In genomic region chr3:128590948-128591347, GRCh38 we compare ENCODE assay signal across 1 cellular context.
TF ChIP-seq lines count a peak whose summit lies in the region.

No MANE protein-coding gene starts in this region.

TF ChIP-seq in HepG2, 621 proteins besides CTCF, POLR2A, EP300 and RAD21 (continued from another document and continues in another):
- TF ChIP-seq ESRRA (CRISPR knock-in tag; IDR thresholded peaks at IDR 0.05; ENCODE audit: low read depth), result 0 out of 2 replicates have a peak, but pooled peaks have one; percentile 47
- TF ChIP-seq JUND (CRISPR knock-in tag; IDR thresholded peaks at IDR 0.05), result no peak
- no peak for TF ChIP-seq SMAD3 (CRISPR knock-in tag; IDR thresholded peaks at IDR 0.05)
- peak; percentile 32; the same call in 1 of the 2 replicates for TF ChIP-seq ATF2 (CRISPR knock-in tag; IDR thresholded peaks at IDR 0.05)
- no peak for TF ChIP-seq ZNF530 (CRISPR knock-in tag; IDR thresholded peaks at IDR 0.05; ENCODE audit: low read depth)
- no peak for TF ChIP-seq ZNF781 (CRISPR knock-in tag; IDR thresholded peaks at IDR 0.05; ENCODE audit: borderline replicate concordance, not compliant biosample characterization)
- no peak for TF ChIP-seq SRSF9 (IDR thresholded peaks at IDR 0.05; ENCODE audit: borderline replicate concordance, insufficient read depth, low read depth, low read length, poor library complexity, severe bottlenecking)
- TF ChIP-seq, protein P1, sequence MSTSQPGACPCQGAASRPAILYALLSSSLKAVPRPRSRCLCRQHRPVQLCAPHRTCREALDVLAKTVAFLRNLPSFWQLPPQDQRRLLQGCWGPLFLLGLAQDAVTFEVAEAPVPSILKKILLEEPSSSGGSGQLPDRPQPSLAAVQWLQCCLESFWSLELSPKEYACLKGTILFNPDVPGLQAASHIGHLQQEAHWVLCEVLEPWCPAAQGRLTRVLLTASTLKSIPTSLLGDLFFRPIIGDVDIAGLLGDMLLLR (CRISPR knock-in tag; IDR thresholded peaks at IDR 0.05), result no peak
- TF ChIP-seq, protein P2, sequence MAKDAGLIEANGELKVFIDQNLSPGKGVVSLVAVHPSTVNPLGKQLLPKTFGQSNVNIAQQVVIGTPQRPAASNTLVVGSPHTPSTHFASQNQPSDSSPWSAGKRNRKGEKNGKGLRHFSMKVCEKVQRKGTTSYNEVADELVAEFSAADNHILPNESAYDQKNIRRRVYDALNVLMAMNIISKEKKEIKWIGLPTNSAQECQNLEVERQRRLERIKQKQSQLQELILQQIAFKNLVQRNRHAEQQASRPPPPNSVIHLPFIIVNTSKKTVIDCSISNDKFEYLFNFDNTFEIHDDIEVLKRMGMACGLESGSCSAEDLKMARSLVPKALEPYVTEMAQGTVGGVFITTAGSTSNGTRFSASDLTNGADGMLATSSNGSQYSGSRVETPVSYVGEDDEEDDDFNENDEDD (CRISPR knock-in tag; IDR thresholded peaks at IDR 0.05; ENCODE audit: borderline replicate concordance), result 0 out of 2 replicates have a peak, but pooled peaks have one; percentile 20
- peak; percentile 53; the same call in 1 of the 2 replicates for TF ChIP-seq ZBTB33 (CRISPR knock-in tag; IDR thresholded peaks at IDR 0.05)
- no peak for TF ChIP-seq TOPORS (CRISPR knock-in tag; IDR thresholded peaks at IDR 0.05)
- TF ChIP-seq TIGD3 (CRISPR knock-in tag; IDR thresholded peaks at IDR 0.05; ENCODE audit: borderline replicate concordance), result no peak
- TF ChIP-seq RFXAP (CRISPR knock-in tag; IDR thresholded peaks at IDR 0.05; ENCODE audit: borderline replicate concordance), result peak; percentile 32; the same call in 1 of the 2 replicates
- no peak for TF ChIP-seq GZF1 (CRISPR knock-in tag; IDR thresholded peaks at IDR 0.05)
- peak; percentile 72 for TF ChIP-seq ZBTB38 (CRISPR knock-in tag; IDR thresholded peaks at IDR 0.05)
- TF ChIP-seq ZNF451 (CRISPR knock-in tag; IDR thresholded peaks at IDR 0.05), result peak; percentile 34; the same call in 1 of the 2 replicates
- no peak for TF ChIP-seq ZNF747 (CRISPR knock-in tag; IDR thresholded peaks at IDR 0.05; ENCODE audit: borderline replicate concordance)
- no peak for TF ChIP-seq MIER2 (CRISPR knock-in tag; IDR thresholded peaks at IDR 0.05)
- TF ChIP-seq, protein P3, sequence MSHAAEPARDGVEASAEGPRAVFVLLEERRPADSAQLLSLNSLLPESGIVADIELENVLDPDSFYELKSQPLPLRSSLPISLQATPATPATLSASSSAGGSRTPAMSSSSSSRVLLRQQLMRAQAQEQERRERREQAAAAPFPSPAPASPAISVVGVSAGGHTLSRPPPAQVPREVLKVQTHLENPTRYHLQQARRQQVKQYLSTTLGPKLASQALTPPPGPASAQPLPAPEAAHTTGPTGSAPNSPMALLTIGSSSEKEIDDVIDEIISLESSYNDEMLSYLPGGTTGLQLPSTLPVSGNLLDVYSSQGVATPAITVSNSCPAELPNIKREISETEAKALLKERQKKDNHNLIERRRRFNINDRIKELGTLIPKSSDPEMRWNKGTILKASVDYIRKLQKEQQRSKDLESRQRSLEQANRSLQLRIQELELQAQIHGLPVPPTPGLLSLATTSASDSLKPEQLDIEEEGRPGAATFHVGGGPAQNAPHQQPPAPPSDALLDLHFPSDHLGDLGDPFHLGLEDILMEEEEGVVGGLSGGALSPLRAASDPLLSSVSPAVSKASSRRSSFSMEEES (CRISPR knock-in tag; IDR thresholded peaks at IDR 0.05), result 0 out of 2 replicates have a peak, but pooled peaks have one; percentile 12
- TF ChIP-seq ZNF331 (CRISPR knock-in tag; IDR thresholded peaks at IDR 0.05), result peak; percentile 62; the same call in 1 of the 2 replicates
- TF ChIP-seq HMGXB3 (CRISPR knock-in tag; IDR thresholded peaks at IDR 0.05; ENCODE audit: borderline replicate concordance), result peak; percentile 58; the same call in 1 of the 2 replicates
- no peak for TF ChIP-seq NR2F6 (IDR thresholded peaks at IDR 0.05)
- TF ChIP-seq NR2F6 (CRISPR knock-in tag; IDR thresholded peaks at IDR 0.05), result peak; percentile 34; the same call in 1 of the 2 replicates
- TF ChIP-seq ZNF318 (CRISPR knock-in tag; IDR thresholded peaks at IDR 0.05), result no peak
- TF ChIP-seq, protein P4, sequence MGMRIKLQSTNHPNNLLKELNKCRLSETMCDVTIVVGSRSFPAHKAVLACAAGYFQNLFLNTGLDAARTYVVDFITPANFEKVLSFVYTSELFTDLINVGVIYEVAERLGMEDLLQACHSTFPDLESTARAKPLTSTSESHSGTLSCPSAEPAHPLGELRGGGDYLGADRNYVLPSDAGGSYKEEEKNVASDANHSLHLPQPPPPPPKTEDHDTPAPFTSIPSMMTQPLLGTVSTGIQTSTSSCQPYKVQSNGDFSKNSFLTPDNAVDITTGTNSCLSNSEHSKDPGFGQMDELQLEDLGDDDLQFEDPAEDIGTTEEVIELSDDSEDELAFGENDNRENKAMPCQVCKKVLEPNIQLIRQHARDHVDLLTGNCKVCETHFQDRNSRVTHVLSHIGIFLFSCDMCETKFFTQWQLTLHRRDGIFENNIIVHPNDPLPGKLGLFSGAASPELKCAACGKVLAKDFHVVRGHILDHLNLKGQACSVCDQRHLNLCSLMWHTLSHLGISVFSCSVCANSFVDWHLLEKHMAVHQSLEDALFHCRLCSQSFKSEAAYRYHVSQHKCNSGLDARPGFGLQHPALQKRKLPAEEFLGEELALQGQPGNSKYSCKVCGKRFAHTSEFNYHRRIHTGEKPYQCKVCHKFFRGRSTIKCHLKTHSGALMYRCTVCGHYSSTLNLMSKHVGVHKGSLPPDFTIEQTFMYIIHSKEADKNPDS (CRISPR knock-in tag; IDR thresholded peaks at IDR 0.05), result no peak
- no peak for TF ChIP-seq TCF7L2 (IDR thresholded peaks at IDR 0.05; ENCODE audit: low read depth, low read length)
- no peak for TF ChIP-seq ZNF264 (CRISPR knock-in tag; IDR thresholded peaks at IDR 0.05)
- TF ChIP-seq SOX5 (CRISPR knock-in tag; IDR thresholded peaks at IDR 0.05; ENCODE audit: borderline replicate concordance), result 0 out of 2 replicates have a peak, but pooled peaks have one; percentile 13
- no peak for TF ChIP-seq SETDB1 (CRISPR knock-in tag; IDR thresholded peaks at IDR 0.05; ENCODE audit: borderline replicate concordance)
- 0 out of 2 replicates have a peak, but pooled peaks have one; percentile 23 for TF ChIP-seq ELF3 (CRISPR knock-in tag; IDR thresholded peaks at IDR 0.05)
- no peak for TF ChIP-seq KLF16 (CRISPR knock-in tag; IDR thresholded peaks at IDR 0.05)
- TF ChIP-seq HNRNPH1 (optimal IDR thresholded peaks at IDR 0.05; ENCODE audit: low read depth, low read length), result no peak
- peak; percentile 40; the same call in 1 of the 2 replicates for TF ChIP-seq YEATS2 (CRISPR knock-in tag; IDR thresholded peaks at IDR 0.05; ENCODE audit: borderline replicate concordance)
- no peak for TF ChIP-seq ZNF124 (CRISPR knock-in tag; IDR thresholded peaks at IDR 0.05)
